Comparison of ENCODE assay signal across 7 cellular contexts in genomic region chr7:21238717-21239116, GRCh38.
"Had no signal": no experiment of that assay in that cellular context is flagged by ENCODE, and none has a peak within 500 bp of the region (broad histone marks: within the 10 kb centered on the region; RNA-seq: fewer than 3 reads in every experiment).

No MANE protein-coding gene starts in this region.

- H3K27ac Mint-ChIP-seq: H9, IgD-negative memory B cell had no signal

- H3K4me3 Mint-ChIP-seq: H9, IgD-negative memory B cell had no signal

- DNase-seq: GM23248, GOT3, H9, HCEC 1CT, KBM-7 had no signal

- H3K4me1 Mint-ChIP-seq: IgD-negative memory B cell had no signal

- H3K9me3 Mint-ChIP-seq: H9, IgD-negative memory B cell had no signal

- ATAC-seq: HepG2 had no signal
